10 cellular contexts compared by ENCODE assay signal in genomic region chr9:112890106-112891081, GRCh38. TPM values are rescaled to one million over a fixed set of nuclear protein-coding genes. Genes with fewer than 3 reads are reported as not detected.
DNase-seq lines count a peak whose midpoint lies in the region; ATAC-seq, FAIRE-seq and TF ChIP-seq lines count a peak whose summit lies in the region.
"Had no signal": no experiment of that assay in that cellular context is flagged by ENCODE, and none has a peak within 500 bp of the region (broad histone marks: within the 10 kb centered on the region; RNA-seq: fewer than 3 reads in every experiment).

A gene with protein sequence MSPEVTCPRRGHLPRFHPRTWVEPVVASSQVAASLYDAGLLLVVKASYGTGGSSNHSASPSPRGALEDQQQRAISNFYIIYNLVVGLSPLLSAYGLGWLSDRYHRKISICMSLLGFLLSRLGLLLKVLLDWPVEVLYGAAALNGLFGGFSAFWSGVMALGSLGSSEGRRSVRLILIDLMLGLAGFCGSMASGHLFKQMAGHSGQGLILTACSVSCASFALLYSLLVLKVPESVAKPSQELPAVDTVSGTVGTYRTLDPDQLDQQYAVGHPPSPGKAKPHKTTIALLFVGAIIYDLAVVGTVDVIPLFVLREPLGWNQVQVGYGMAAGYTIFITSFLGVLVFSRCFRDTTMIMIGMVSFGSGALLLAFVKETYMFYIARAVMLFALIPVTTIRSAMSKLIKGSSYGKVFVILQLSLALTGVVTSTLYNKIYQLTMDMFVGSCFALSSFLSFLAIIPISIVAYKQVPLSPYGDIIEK (minus strand): TSS chr9:112890876. CDS start chr9:112890681, 195 bp downstream.

- H3K4me3 Mint-ChIP-seq in WTC11 (peak within 1 kb of the TSS; percentile 74), neural progenitor cell (peak within 1 kb of the TSS; percentile 46)

- H3K36me3 ChIP-seq in BJ (ENCODE audit: control insufficient read depth, insufficient read depth, low read length) (no peaks in the 10 kb centered on the region), heart right ventricle (no peaks in the 10 kb centered on the region), neural progenitor cell (no peaks in the 10 kb centered on the region)

- WGBS in heart right ventricle, 2 donors: 14 to 15% methylated on average over 73 to 78 of the region's 78 CpGs

- no peaks in the 10 kb centered on the region for H3K36me3 Mint-ChIP-seq in WTC11
- no peaks in the 10 kb centered on the region for H3K36me3 Mint-ChIP-seq in neural progenitor cell

- ATAC-seq in WTC11: peak; percentile 42
- ATAC-seq in heart right ventricle: peak; percentile 29 to 78 (median 68)
- no peak for ATAC-seq in GM21515 (IDR thresholded peaks at IDR 0.05; ENCODE audit: unreplicated experiment)
- ATAC-seq: HCT116 had no signal

- intact Hi-C loops in heart right ventricle (cut with DNase I): loop anchor here in 1 of 10 donors (10.0 kb wide), 1 partner anchor 46 kb away; no protein-coding TSS in a partner anchor

- DNase-seq in BJ (ENCODE audit: low read depth) (no peak), WTC11 (ENCODE audit: low spot score) (peak; percentile 45), heart right ventricle (peak in 1 of 2 donors; percentile 37), neural progenitor cell (ENCODE audit: low spot score) (peak; percentile 70), AML-193 (lab: John Stamatoyannopoulos, UW) (no peak), D721Med (ENCODE audit: insufficient read length, low spot score) (no peak), NCI-H524 (lab: John Stamatoyannopoulos, UW) (no peak)
- DNase-seq: stimulated activated naive CD4-positive, alpha-beta T cell treated with Interleukin-2 at 50 U/mL for 16 hours had no signal

- H2AFZ ChIP-seq in neural progenitor cell (replicated peaks): peak within 1 kb of the TSS; percentile 93

- peak within 1 kb of the TSS in 1 of 10 donors; percentile 64 for H3K27ac ChIP-seq in heart right ventricle
- no peak within 1 kb of the TSS for H3K27ac ChIP-seq in neural progenitor cell

- no peaks in the 10 kb centered on the region for H3K9me3 ChIP-seq in heart right ventricle
- no peaks in the 10 kb centered on the region for H3K9me3 ChIP-seq in neural progenitor cell (ENCODE audit: low read depth)

- TF ChIP-seq CTCF in BJ (IDR thresholded peaks at IDR 0.05; ENCODE audit: insufficient read depth, low read depth, low read length) (no peak), WTC11 (IDR thresholded peaks at IDR 0.05) (no peak), heart right ventricle (IDR thresholded peaks at IDR 0.05) (no peak), neural progenitor cell (IDR thresholded peaks at IDR 0.05) (no peak), D721Med (IDR thresholded peaks at IDR 0.05; ENCODE audit: insufficient read depth, missing control alignments) (no peak)

- no peaks in the 10 kb centered on the region for H3K79me2 ChIP-seq in neural progenitor cell (ENCODE audit: low read depth)

- H3F3A ChIP-seq in neural progenitor cell (ENCODE audit: low read depth): no peaks in the 10 kb centered on the region

- H3K9ac ChIP-seq in neural progenitor cell: no peak within 1 kb of the TSS

- CTCF ChIA-PET in BJ (lab: Yijun Ruan, JAX): no interaction called here
- CTCF ChIA-PET in WTC11 (lab: Charles Lee): interaction anchor here (3.4 kb wide), 1 partner anchor 13 kb away, joined by 36 read pairs; no protein-coding TSS in a partner anchor

- H3K4me1 Mint-ChIP-seq in WTC11 (peaks cover 6% of the 10 kb centered on the region), neural progenitor cell (peaks cover 2% of the 10 kb centered on the region)

- POLR2A ChIA-PET in BJ (lab: Charles Lee): no interaction called here
- POLR2A ChIA-PET in WTC11 (lab: Charles Lee): no interaction called here

- no peaks in the 10 kb centered on the region for H4K20me1 ChIP-seq in neural progenitor cell (ENCODE audit: low read depth)

- H3K9me3 Mint-ChIP-seq in WTC11 (no peaks in the 10 kb centered on the region), neural progenitor cell (peaks cover 1% of the 10 kb centered on the region)

- peak within 1 kb of the TSS; percentile 28 for H3K4me3 ChIP-seq in BJ (ENCODE audit: low read depth, low read length)
- H3K4me3 ChIP-seq in heart right ventricle: peak within 1 kb of the TSS in 9 of 10 donors; percentile 30 to 57 (median 47)
- H3K4me3 ChIP-seq in neural progenitor cell: peak within 1 kb of the TSS; percentile 49

- H3K4me1 ChIP-seq in heart right ventricle (peaks cover 4 to 36% (median 6%) of the 10 kb centered on the region in 9 donors), neural progenitor cell (peaks cover 4% of the 10 kb centered on the region)

- peak within 1 kb of the TSS; percentile 96 for H3K4me2 ChIP-seq in neural progenitor cell

- H3K27me3 ChIP-seq in BJ (ENCODE audit: control insufficient read depth, insufficient read depth, low read length): peaks cover 7% of the 10 kb centered on the region
- peaks cover 0 to 34% (median 15%) of the 10 kb centered on the region in 7 donors for H3K27me3 ChIP-seq in heart right ventricle
- peaks cover 52% of the 10 kb centered on the region for H3K27me3 ChIP-seq in neural progenitor cell

- peaks cover 40% of the 10 kb centered on the region for H3K27me3 Mint-ChIP-seq in WTC11 (ENCODE audit: low read depth)
- peaks cover 11% of the 10 kb centered on the region for H3K27me3 Mint-ChIP-seq in neural progenitor cell (ENCODE audit: insufficient read depth, low read depth)

- H3K27ac Mint-ChIP-seq in WTC11: no peak within 1 kb of the TSS
- H3K27ac Mint-ChIP-seq in neural progenitor cell: no peak within 1 kb of the TSS

- FAIRE-seq in D721Med (lab: Jason Lieb, UNC): no peak

TF ChIP-seq in WTC11, 78 proteins besides CTCF, POLR2A, EP300 and RAD21 (continues in another document):
- TF ChIP-seq CREM (CRISPR knock-in tag; IDR thresholded peaks at IDR 0.05): no peak
- TF ChIP-seq ZNF423 (CRISPR knock-in tag; IDR thresholded peaks at IDR 0.05): no peak
- TF ChIP-seq USF2 (CRISPR knock-in tag; IDR thresholded peaks at IDR 0.05): peak; percentile 67
- no peak for TF ChIP-seq CBFB (CRISPR knock-in tag; IDR thresholded peaks at IDR 0.05; ENCODE audit: low read depth)
- TF ChIP-seq FOXP1 (CRISPR knock-in tag; IDR thresholded peaks at IDR 0.05; ENCODE audit: borderline replicate concordance): no peak
- TF ChIP-seq GRHL2 (CRISPR knock-in tag; IDR thresholded peaks at IDR 0.05; ENCODE audit: insufficient replicate concordance, severe bottlenecking): no peak
- TF ChIP-seq, protein P1, sequence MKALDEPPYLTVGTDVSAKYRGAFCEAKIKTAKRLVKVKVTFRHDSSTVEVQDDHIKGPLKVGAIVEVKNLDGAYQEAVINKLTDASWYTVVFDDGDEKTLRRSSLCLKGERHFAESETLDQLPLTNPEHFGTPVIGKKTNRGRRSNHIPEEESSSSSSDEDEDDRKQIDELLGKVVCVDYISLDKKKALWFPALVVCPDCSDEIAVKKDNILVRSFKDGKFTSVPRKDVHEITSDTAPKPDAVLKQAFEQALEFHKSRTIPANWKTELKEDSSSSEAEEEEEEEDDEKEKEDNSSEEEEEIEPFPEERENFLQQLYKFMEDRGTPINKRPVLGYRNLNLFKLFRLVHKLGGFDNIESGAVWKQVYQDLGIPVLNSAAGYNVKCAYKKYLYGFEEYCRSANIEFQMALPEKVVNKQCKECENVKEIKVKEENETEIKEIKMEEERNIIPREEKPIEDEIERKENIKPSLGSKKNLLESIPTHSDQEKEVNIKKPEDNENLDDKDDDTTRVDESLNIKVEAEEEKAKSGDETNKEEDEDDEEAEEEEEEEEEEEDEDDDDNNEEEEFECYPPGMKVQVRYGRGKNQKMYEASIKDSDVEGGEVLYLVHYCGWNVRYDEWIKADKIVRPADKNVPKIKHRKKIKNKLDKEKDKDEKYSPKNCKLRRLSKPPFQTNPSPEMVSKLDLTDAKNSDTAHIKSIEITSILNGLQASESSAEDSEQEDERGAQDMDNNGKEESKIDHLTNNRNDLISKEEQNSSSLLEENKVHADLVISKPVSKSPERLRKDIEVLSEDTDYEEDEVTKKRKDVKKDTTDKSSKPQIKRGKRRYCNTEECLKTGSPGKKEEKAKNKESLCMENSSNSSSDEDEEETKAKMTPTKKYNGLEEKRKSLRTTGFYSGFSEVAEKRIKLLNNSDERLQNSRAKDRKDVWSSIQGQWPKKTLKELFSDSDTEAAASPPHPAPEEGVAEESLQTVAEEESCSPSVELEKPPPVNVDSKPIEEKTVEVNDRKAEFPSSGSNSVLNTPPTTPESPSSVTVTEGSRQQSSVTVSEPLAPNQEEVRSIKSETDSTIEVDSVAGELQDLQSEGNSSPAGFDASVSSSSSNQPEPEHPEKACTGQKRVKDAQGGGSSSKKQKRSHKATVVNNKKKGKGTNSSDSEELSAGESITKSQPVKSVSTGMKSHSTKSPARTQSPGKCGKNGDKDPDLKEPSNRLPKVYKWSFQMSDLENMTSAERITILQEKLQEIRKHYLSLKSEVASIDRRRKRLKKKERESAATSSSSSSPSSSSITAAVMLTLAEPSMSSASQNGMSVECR (CRISPR knock-in tag; IDR thresholded peaks at IDR 0.05; ENCODE audit: borderline replicate concordance): no peak
- TF ChIP-seq MAX (CRISPR knock-in tag; IDR thresholded peaks at IDR 0.05): peak; percentile 70; the same call in 1 of the 2 replicates
- TF ChIP-seq ZBTB21 (CRISPR knock-in tag; IDR thresholded peaks at IDR 0.05; ENCODE audit: borderline replicate concordance): no peak
- TF ChIP-seq ZNF219 (CRISPR knock-in tag; IDR thresholded peaks at IDR 0.05; ENCODE audit: borderline replicate concordance): no peak
- TF ChIP-seq IRF2 (CRISPR knock-in tag; IDR thresholded peaks at IDR 0.05; ENCODE audit: borderline replicate concordance, low read depth): no peak
- no peak for TF ChIP-seq TEAD4 (CRISPR knock-in tag; IDR thresholded peaks at IDR 0.05)

RNA-seq across cellular contexts. Expression of the gene that starts here (rescaled TPM):
- polyA plus RNA-seq in BJ (2011; rRNA removed): not detected in 2 replicates
- polyA minus RNA-seq in BJ (2011; rRNA and poly(A)+ RNA removed): not detected in 2 replicates
- 0.07 TPM in 1 of 3 replicates, not detected in the others for total RNA-seq in WTC11 (2021)
- under 1 TPM in 2 of 10 donors, not detected in 8; 0.15 to 0.42 TPM for total RNA-seq in heart right ventricle
- polyA plus RNA-seq in heart right ventricle: under 1 TPM in 1 of 2 donors, not detected in 1; 0.06 TPM
- total RNA-seq in neural progenitor cell (ENCODE audit: low replicate concordance): not detected in 2 replicates

Comparison
In these comparisons a context has a peak if more than half of its experiments do, and no peak if none do; other contexts are left out.
1. Peak in DNase-seq and ATAC-seq in WTC11; RNA of the gene not detected or under 1 TPM.
2. Peak in ATAC-seq and H3K4me3 ChIP-seq in heart right ventricle; RNA of the gene not detected or under 1 TPM.
3. Peak in DNase-seq, H3K4me3 ChIP-seq and H3K4me2 ChIP-seq in neural progenitor cell; RNA of the gene not detected or under 1 TPM.